8 cellular contexts compared by ENCODE assay signal in genomic region chr5:17217421-17218352, GRCh38. TPM values are rescaled to one million over a fixed set of nuclear protein-coding genes. Genes with fewer than 3 reads are reported as not detected.
DNase-seq lines count a peak whose midpoint lies in the region; ATAC-seq and TF ChIP-seq lines count a peak whose summit lies in the region.

Gene BASP1 (plus strand): TSS chr5:17217631. CDS start chr5:17275217, 57,586 bp downstream.

- H3K27me3 Mint-ChIP-seq in T-cell: peaks cover 25 to 42% of the 10 kb centered on the region in 2 donors

- H3K4me3 ChIP-seq in Karpas-422 (ENCODE audit: low read length): peak within 1 kb of the TSS; percentile 88
- H3K4me3 ChIP-seq in coronary artery: peak within 1 kb of the TSS; percentile 81

- no peaks in the 10 kb centered on the region for H3K27me3 ChIP-seq in Karpas-422 (ENCODE audit: low read length)

- DNase-seq in G401 (ENCODE audit: low spot score) (peak; percentile 73), Karpas-422 (peak; percentile 81), T-cell (peak in 27 of 34 experiments; percentile 10 to 64 (median 29)), coronary artery (ENCODE audit: low spot score) (peak; percentile 77), left kidney (ENCODE audit: low read depth, low spot score) (peak; percentile 93), erythroblast (lab: John Stamatoyannopoulos, UW) (no peak)
- DNase-seq in stimulated activated CD4-positive, alpha-beta T cell treated with anti-CD3 and anti-CD28 coated beads, Interleukin-4, amount 100 ng/mL, for 1 hour: peak; percentile 44

- H3K4me1 ChIP-seq in Karpas-422 (ENCODE audit: low read length): peaks cover 62% of the 10 kb centered on the region

- ATAC-seq in GM21619 (IDR thresholded peaks at IDR 0.05; ENCODE audit: unreplicated experiment) (peak; percentile 39), T-cell (replicated peaks in 1 of 4) (peak; percentile 55 to 67 (median 58))

- peaks cover 29% of the 10 kb centered on the region for H3K79me2 ChIP-seq in Karpas-422 (ENCODE audit: low read length)

- peaks cover 13 to 18% (median 14%) of the 10 kb centered on the region in 3 donors for H3K4me1 Mint-ChIP-seq in T-cell

- peaks cover 4% of the 10 kb centered on the region for H4K20me1 ChIP-seq in Karpas-422 (ENCODE audit: insufficient read depth, low read depth, low read length)

- no peaks in the 10 kb centered on the region for H3K36me3 ChIP-seq in Karpas-422 (ENCODE audit: insufficient read depth, low read length)

- peak within 1 kb of the TSS; percentile 72; the same call in 1 of the 2 replicates for H2AFZ ChIP-seq in Karpas-422 (ENCODE audit: low read length)

- TF ChIP-seq CTCF in coronary artery (IDR thresholded peaks at IDR 0.05): no peak

- peak within 1 kb of the TSS; percentile 89 for H3K4me2 ChIP-seq in Karpas-422 (ENCODE audit: low read depth, low read length, poor library complexity, severe bottlenecking)

- no peak within 1 kb of the TSS for H3K27ac Mint-ChIP-seq in T-cell

- no peak for TF ChIP-seq POLR2A in erythroblast (IDR thresholded peaks at IDR 0.05; ENCODE audit: low read length)

- H3K4me3 Mint-ChIP-seq in T-cell: peak within 1 kb of the TSS; percentile 62 to 79 (median 71)

- POLR2A ChIA-PET in T-cell (lab: Charles Lee): interaction anchor here in 1 of 2 donors (0.5 kb wide), 1 partner anchor 1809 kb away, joined by 4 read pairs; no protein-coding TSS in a partner anchor

- no peaks in the 10 kb centered on the region for H3K9me3 Mint-ChIP-seq in T-cell

- no peaks in the 10 kb centered on the region for H3K9me2 ChIP-seq in Karpas-422 (replicated peaks; ENCODE audit: insufficient read depth, low read length)

- H3K27ac ChIP-seq in Karpas-422 (ENCODE audit: low read length) (peak within 1 kb of the TSS; percentile 52), coronary artery (peak within 1 kb of the TSS; percentile 80 to 81)

- no peaks in the 10 kb centered on the region for H3K36me3 Mint-ChIP-seq in T-cell

- H3K9me3 ChIP-seq in Karpas-422 (ENCODE audit: low read length): no peaks in the 10 kb centered on the region

- in situ Hi-C loops in G401 (cut with HindIII; ENCODE audit: low sequenced_read_pairs): no loop called here

- H3K9ac ChIP-seq in Karpas-422 (ENCODE audit: low read length): peak within 1 kb of the TSS; percentile 80

- CTCF ChIA-PET in T-cell (lab: Charles Lee): interaction anchor here in 1 of 2 donors (0.7 kb wide), 1 partner anchor 457 kb away, joined by 4 read pairs; no protein-coding TSS in a partner anchor

RNA-seq across cellular contexts. Expression of gene BASP1, which starts in this region (rescaled TPM):
- not detected in 2 replicates for total RNA-seq in G401 (2014; rRNA removed; shearing (Covaris generic))
- total RNA-seq in Karpas-422 (2014; rRNA removed; shearing (Covaris generic); ENCODE audit: low replicate concordance): 25.8 and 34.6 TPM in 2 replicates
- total RNA-seq in T-cell: 1 to 10 TPM in 3 of 5 donors, under 1 TPM in 2; 0.47 to 4.6 (median 2.2) TPM

Comparison
In these comparisons a context has a peak if more than half of its experiments do, and no peak if none do; other contexts are left out.
1. Peak in DNase-seq in G401; RNA of the gene not detected or under 1 TPM.
2. DNase-seq: peak in Karpas-422 (single experiment), T-cell (27 of 34), coronary artery (single experiment), left kidney (single experiment) and stimulated activated CD4-positive, alpha-beta T cell treated with anti-CD3 and anti-CD28 coated beads, Interleukin-4, amount 100 ng/mL, for 1 hour (single experiment); none in erythroblast (0 of 2).